8 cellular contexts compared by ENCODE assay signal in genomic region chr12:91178139-91178561, GRCh38. TPM values are rescaled to one million over a fixed set of nuclear protein-coding genes. Genes with fewer than 3 reads are reported as not detected.
DNase-seq lines count a peak whose midpoint lies in the region; ATAC-seq and TF ChIP-seq lines count a peak whose summit lies in the region.

No MANE protein-coding gene starts in this region.

- intact Hi-C loops in body of pancreas (cut with DNase I) = loop anchor here (10.0 kb wide), 1 partner anchor 167 kb away; no protein-coding TSS in a partner anchor
- intact Hi-C loops in lower leg skin (cut with DNase I; ENCODE audit: low total_unique reads) = loop anchor here (10.0 kb wide), 1 partner anchor 147 kb away; no protein-coding TSS in a partner anchor
- intact Hi-C loops in aorta (cut with DNase I) = loop anchor here (1.0 to 10.0 kb wide), 4 partner anchors 148 to 203 kb away; no protein-coding TSS in a partner anchor

- POLR2A ChIA-PET in AG04449 (lab: Yijun Ruan, JAX) = no interaction called here

- TF ChIP-seq POLR2A in body of pancreas (IDR thresholded peaks at IDR 0.05) = no peak
- no peak for TF ChIP-seq POLR2A in lower leg skin (IDR thresholded peaks at IDR 0.05)

- TF ChIP-seq CTCF in AG04449 (IDR thresholded peaks at IDR 0.05; ENCODE audit: insufficient read depth, low read length, missing control alignments) = peak; percentile 41
- peak in 6 of 7 experiments; percentile 38 to 68 (median 64) for TF ChIP-seq CTCF in body of pancreas (IDR thresholded peaks at IDR 0.05)
- TF ChIP-seq CTCF in lower leg skin (IDR thresholded peaks at IDR 0.05) = no peak

- H3K9me3 ChIP-seq in body of pancreas (no peaks in the 10 kb centered on the region), aorta (ENCODE audit: control insufficient read depth, low read length) (no peaks in the 10 kb centered on the region)

- H3K27me3 ChIP-seq in body of pancreas = no peaks in the 10 kb centered on the region
- H3K27me3 ChIP-seq in aorta (ENCODE audit: control insufficient read depth in 1 of 2, insufficient read depth in 2 of 2, low read length in 1 of 2) = no peaks in the 10 kb centered on the region

- WGBS in body of pancreas, 2 donors = 16 to 23% methylated on average over 7 of the region's 7 CpGs
- 15 to 16% methylated on average over 7 of the region's 7 CpGs for WGBS in lower leg skin, 2 donors
- WGBS in aorta, 2 donors = 25% methylated on average over 7 of the region's 7 CpGs

- H3K4me1 ChIP-seq in body of pancreas (no peaks in the 10 kb centered on the region), aorta (ENCODE audit: control insufficient read depth in 1 of 2, insufficient read depth in 2 of 2, low read length in 2 of 2) (no peaks in the 10 kb centered on the region)

- H3K4me3 ChIP-seq in AG04449 (ENCODE audit: low read depth, low read length) (peak overlapping the region; percentile 40), body of pancreas (no peak overlapping the region), lower leg skin (ENCODE audit: low read depth, poor library complexity, severe bottlenecking) (peak overlapping the region; percentile 28), aorta (ENCODE audit: low read length in 2 of 2) (peak overlapping the region in 1 of 2 donors; percentile 64)

- H3K36me3 ChIP-seq in body of pancreas (replicated peaks in 1 of 2; ENCODE audit: insufficient read depth in 1 of 2, low read depth in 2 of 2) (no peaks in the 10 kb centered on the region), aorta (ENCODE audit: control insufficient read depth in 1 of 2, insufficient read depth in 2 of 2, low read length in 1 of 2) (no peaks in the 10 kb centered on the region)

- DNase-seq in AG04449 (ENCODE audit: low read depth, low spot score) (no peak), KBM-7 (peak; percentile 3), body of pancreas (no peak), lower leg skin (ENCODE audit: low spot score in 2 of 2) (no peak), aorta (no peak)
- no peak for DNase-seq in stimulated activated naive CD8-positive, alpha-beta T cell treated with anti-CD3 and anti-CD28 coated beads, Interleukin-15, Interleukin-2, amounts not matched to agents 100 U/mL and 50 U/mL, for 24 hours

- peak; percentile 63 for ATAC-seq in body of pancreas
- ATAC-seq in aorta (ENCODE audit: low FRiP score) = peak; percentile 66
- no peak for ATAC-seq in HG03097 (IDR thresholded peaks at IDR 0.05; ENCODE audit: low FRiP score, unreplicated experiment)
- no peak for ATAC-seq in GM18870 (IDR thresholded peaks at IDR 0.05; ENCODE audit: unreplicated experiment)
- ATAC-seq in stimulated activated naive CD8-positive, alpha-beta T cell treated with anti-CD3 and anti-CD28 coated beads, Interleukin-15, Interleukin-2, amounts not matched to agents 100 U/mL and 50 U/mL, for 24 hours = no peak

- in situ Hi-C loops in KBM-7 (cut with MboI; ENCODE audit: low pct_unique_long_range_greater_than_20kb, low sequenced_read_pairs) = no loop called here

- peak overlapping the region in 1 of 4 donors; percentile 7 for H3K27ac ChIP-seq in body of pancreas
- H3K27ac ChIP-seq in aorta (ENCODE audit: low read depth in 1 of 2, low read length in 2 of 2) = no peak overlapping the region

- CTCF ChIA-PET in AG04449 (lab: Yijun Ruan, JAX) = interaction anchor here (0.6 to 6.7 kb wide), 27 partner anchors 10 to 207 kb away, joined by 3 to 100 read pairs (median 4); partner anchors contain the start of gene LUM

RNA-seq across cellular contexts. Expression of gene DCN, which starts 4.5 kb away (rescaled TPM):
- total RNA-seq in body of pancreas = 100 to 1,000 TPM; 301 to 314 TPM
- total RNA-seq in lower leg skin = 1,000 to 10,000 TPM in 1 of 4 donors, 100 to 1,000 TPM in 3; 497 to 1,618 (median 522) TPM
- total RNA-seq in aorta = 1,000 to 10,000 TPM in 1 of 2 donors, 100 to 1,000 TPM in 1; 863 to 2,873 TPM
- polyA plus RNA-seq in aorta = 10 to 100 TPM; 27.2 to 74.0 TPM

Comparison
In these comparisons a context has a peak if more than half of its experiments do, and no peak if none do; other contexts are left out.
1. H3K4me3 ChIP-seq: peak in AG04449 (single experiment) and lower leg skin (single experiment); none in body of pancreas (0 of 2).
2. CTCF ChIP-seq: peak in AG04449 (single experiment) and body of pancreas (6 of 7); none in lower leg skin (0 of 3).
3. ATAC-seq: peak in body of pancreas (single experiment) and aorta (single experiment); none in HG03097 (single experiment), GM18870 (single experiment) and stimulated activated naive CD8-positive, alpha-beta T cell treated with anti-CD3 and anti-CD28 coated beads, Interleukin-15, Interleukin-2, amounts not matched to agents 100 U/mL and 50 U/mL, for 24 hours (single experiment).